Comparison of ENCODE assay signal across 2 cellular contexts in the genomic region with DNA sequence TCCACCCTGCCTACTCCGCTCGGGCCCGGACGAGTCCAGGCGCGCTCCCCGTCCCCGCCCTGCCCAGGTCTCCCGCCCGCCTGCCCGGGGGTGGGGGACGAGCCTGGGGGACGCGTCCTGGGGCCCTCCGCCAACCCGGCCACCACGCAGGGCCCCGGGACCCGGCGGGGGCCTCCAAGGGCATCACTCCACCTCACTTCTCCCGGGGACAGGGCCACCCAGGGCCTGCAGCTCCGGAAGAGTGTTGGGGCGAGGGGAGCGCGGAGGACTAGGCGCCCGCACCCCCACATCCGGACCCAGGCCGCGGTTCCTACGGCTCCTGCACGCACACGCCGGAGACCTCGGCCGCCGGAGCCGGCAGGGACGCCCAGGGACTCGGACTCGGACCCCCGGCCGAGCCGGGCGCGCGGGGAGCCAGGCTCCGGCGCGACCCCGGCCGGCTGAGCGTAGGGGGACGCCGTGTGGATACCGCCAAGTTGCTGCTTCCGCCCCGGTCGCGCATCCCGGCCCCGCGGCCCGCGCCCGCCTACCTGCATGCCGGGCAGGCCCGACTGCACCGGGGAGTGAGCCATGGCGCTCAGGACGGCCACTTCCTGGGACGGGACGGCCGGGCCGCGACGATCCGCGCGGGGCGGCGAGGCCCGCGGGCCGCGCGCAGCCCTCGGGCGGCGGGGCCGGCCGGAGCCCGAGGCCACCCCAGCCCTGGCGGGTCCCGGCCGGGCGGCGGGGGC.
TF ChIP-seq lines count a peak whose summit lies in the region.

No MANE protein-coding gene starts in this region.

TF ChIP-seq in A549, 52 proteins besides CTCF, POLR2A, EP300 and RAD21:
- peak; percentile 53; the same call in 1 of the 2 replicates for TF ChIP-seq PHF8 (IDR thresholded peaks at IDR 0.05; ENCODE audit: borderline replicate concordance, low read depth)
- no peak for TF ChIP-seq NR3C1 (IDR thresholded peaks at IDR 0.05)
- TF ChIP-seq KDM1A (IDR thresholded peaks at IDR 0.05; ENCODE audit: low read depth), result no peak
- TF ChIP-seq, protein P1, sequence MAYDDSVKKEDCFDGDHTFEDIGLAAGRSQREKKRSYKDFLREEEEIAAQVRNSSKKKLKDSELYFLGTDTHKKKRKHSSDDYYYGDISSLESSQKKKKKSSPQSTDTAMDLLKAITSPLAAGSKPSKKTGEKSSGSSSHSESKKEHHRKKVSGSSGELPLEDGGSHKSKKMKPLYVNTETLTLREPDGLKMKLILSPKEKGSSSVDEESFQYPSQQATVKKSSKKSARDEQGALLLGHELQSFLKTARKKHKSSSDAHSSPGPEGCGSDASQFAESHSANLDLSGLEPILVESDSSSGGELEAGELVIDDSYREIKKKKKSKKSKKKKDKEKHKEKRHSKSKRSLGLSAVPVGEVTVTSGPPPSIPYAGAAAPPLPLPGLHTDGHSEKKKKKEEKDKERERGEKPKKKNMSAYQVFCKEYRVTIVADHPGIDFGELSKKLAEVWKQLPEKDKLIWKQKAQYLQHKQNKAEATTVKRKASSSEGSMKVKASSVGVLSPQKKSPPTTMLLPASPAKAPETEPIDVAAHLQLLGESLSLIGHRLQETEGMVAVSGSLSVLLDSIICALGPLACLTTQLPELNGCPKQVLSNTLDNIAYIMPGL (CRISPR knock-in tag; IDR thresholded peaks at IDR 0.05; ENCODE audit: borderline replicate concordance), result no peak
- TF ChIP-seq, protein P2, sequence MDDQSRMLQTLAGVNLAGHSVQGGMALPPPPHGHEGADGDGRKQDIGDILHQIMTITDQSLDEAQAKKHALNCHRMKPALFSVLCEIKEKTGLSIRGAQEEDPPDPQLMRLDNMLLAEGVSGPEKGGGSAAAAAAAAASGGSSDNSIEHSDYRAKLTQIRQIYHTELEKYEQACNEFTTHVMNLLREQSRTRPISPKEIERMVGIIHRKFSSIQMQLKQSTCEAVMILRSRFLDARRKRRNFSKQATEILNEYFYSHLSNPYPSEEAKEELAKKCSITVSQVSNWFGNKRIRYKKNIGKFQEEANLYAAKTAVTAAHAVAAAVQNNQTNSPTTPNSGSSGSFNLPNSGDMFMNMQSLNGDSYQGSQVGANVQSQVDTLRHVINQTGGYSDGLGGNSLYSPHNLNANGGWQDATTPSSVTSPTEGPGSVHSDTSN (IDR thresholded peaks at IDR 0.05), result no peak
- no peak for TF ChIP-seq MAFK (IDR thresholded peaks at IDR 0.05; ENCODE audit: partially characterized antibody)

TF ChIP-seq in K562, 482 proteins besides CTCF, POLR2A, EP300 and RAD21 (continues in another document):
- TF ChIP-seq, protein P3, sequence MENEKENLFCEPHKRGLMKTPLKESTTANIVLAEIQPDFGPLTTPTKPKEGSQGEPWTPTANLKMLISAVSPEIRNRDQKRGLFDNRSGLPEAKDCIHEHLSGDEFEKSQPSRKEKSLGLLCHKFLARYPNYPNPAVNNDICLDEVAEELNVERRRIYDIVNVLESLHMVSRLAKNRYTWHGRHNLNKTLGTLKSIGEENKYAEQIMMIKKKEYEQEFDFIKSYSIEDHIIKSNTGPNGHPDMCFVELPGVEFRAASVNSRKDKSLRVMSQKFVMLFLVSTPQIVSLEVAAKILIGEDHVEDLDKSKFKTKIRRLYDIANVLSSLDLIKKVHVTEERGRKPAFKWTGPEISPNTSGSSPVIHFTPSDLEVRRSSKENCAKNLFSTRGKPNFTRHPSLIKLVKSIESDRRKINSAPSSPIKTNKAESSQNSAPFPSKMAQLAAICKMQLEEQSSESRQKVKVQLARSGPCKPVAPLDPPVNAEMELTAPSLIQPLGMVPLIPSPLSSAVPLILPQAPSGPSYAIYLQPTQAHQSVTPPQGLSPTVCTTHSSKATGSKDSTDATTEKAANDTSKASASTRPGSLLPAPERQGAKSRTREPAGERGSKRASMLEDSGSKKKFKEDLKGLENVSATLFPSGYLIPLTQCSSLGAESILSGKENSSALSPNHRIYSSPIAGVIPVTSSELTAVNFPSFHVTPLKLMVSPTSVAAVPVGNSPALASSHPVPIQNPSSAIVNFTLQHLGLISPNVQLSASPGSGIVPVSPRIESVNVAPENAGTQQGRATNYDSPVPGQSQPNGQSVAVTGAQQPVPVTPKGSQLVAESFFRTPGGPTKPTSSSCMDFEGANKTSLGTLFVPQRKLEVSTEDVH (IDR thresholded peaks at IDR 0.05; ENCODE audit: low read depth, partially characterized antibody), result no peak
- TF ChIP-seq ZNF212 (CRISPR knock-in tag; IDR thresholded peaks at IDR 0.05) (no peak), SNIP1 (IDR thresholded peaks at IDR 0.05; ENCODE audit: low read depth) (no peak), CBFA2T2 (conservative IDR thresholded peaks at IDR 0.05) (no peak), PRMT5 (CRISPR knock-in tag; IDR thresholded peaks at IDR 0.05) (no peak), CSDE1 (IDR thresholded peaks at IDR 0.05) (no peak), NR2C2 (CRISPR knock-in tag; IDR thresholded peaks at IDR 0.05) (no peak), NR2C2 (tag; IDR thresholded peaks at IDR 0.05) (no peak), CREB1 (IDR thresholded peaks at IDR 0.05) (no peak), CREB1 (CRISPR knock-in tag; IDR thresholded peaks at IDR 0.05) (no peak), KDM2B (CRISPR knock-in tag; IDR thresholded peaks at IDR 0.05) (no peak), ZKSCAN1 (IDR thresholded peaks at IDR 0.05; ENCODE audit: low read depth, low read length) (no peak), TBP (optimal IDR thresholded peaks at IDR 0.05; ENCODE audit: low read depth, low read length) (no peak), RBFOX2 (IDR thresholded peaks at IDR 0.05; ENCODE audit: low read depth, low read length) (peak; percentile 80), MIER1 (IDR thresholded peaks at IDR 0.05; ENCODE audit: low read depth) (no peak), GABPA (tag; conservative IDR thresholded peaks at IDR 0.05; ENCODE audit: low read depth) (no peak)
- TF ChIP-seq, protein P4, sequence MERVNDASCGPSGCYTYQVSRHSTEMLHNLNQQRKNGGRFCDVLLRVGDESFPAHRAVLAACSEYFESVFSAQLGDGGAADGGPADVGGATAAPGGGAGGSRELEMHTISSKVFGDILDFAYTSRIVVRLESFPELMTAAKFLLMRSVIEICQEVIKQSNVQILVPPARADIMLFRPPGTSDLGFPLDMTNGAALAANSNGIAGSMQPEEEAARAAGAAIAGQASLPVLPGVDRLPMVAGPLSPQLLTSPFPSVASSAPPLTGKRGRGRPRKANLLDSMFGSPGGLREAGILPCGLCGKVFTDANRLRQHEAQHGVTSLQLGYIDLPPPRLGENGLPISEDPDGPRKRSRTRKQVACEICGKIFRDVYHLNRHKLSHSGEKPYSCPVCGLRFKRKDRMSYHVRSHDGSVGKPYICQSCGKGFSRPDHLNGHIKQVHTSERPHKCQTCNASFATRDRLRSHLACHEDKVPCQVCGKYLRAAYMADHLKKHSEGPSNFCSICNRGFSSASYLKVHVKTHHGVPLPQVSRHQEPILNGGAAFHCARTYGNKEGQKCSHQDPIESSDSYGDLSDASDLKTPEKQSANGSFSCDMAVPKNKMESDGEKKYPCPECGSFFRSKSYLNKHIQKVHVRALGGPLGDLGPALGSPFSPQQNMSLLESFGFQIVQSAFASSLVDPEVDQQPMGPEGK (CRISPR knock-in tag; IDR thresholded peaks at IDR 0.05; ENCODE audit: borderline replicate concordance), result no peak
- TF ChIP-seq, protein P5, sequence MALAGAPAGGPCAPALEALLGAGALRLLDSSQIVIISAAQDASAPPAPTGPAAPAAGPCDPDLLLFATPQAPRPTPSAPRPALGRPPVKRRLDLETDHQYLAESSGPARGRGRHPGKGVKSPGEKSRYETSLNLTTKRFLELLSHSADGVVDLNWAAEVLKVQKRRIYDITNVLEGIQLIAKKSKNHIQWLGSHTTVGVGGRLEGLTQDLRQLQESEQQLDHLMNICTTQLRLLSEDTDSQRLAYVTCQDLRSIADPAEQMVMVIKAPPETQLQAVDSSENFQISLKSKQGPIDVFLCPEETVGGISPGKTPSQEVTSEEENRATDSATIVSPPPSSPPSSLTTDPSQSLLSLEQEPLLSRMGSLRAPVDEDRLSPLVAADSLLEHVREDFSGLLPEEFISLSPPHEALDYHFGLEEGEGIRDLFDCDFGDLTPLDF (CRISPR knock-in tag; IDR thresholded peaks at IDR 0.05), result no peak
- TF ChIP-seq, protein P6, sequence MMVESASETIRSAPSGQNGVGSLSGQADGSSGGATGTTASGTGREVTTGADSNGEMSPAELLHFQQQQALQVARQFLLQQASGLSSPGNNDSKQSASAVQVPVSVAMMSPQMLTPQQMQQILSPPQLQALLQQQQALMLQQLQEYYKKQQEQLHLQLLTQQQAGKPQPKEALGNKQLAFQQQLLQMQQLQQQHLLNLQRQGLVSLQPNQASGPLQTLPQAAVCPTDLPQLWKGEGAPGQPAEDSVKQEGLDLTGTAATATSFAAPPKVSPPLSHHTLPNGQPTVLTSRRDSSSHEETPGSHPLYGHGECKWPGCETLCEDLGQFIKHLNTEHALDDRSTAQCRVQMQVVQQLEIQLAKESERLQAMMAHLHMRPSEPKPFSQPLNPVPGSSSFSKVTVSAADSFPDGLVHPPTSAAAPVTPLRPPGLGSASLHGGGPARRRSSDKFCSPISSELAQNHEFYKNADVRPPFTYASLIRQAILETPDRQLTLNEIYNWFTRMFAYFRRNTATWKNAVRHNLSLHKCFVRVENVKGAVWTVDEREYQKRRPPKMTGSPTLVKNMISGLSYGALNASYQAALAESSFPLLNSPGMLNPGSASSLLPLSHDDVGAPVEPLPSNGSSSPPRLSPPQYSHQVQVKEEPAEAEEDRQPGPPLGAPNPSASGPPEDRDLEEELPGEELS (CRISPR knock-in tag; IDR thresholded peaks at IDR 0.05; ENCODE audit: borderline replicate concordance), result no peak
- TF ChIP-seq, protein P7, sequence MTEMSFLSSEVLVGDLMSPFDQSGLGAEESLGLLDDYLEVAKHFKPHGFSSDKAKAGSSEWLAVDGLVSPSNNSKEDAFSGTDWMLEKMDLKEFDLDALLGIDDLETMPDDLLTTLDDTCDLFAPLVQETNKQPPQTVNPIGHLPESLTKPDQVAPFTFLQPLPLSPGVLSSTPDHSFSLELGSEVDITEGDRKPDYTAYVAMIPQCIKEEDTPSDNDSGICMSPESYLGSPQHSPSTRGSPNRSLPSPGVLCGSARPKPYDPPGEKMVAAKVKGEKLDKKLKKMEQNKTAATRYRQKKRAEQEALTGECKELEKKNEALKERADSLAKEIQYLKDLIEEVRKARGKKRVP (CRISPR knock-in tag; IDR thresholded peaks at IDR 0.05), result no peak
- TF ChIP-seq, protein P8, sequence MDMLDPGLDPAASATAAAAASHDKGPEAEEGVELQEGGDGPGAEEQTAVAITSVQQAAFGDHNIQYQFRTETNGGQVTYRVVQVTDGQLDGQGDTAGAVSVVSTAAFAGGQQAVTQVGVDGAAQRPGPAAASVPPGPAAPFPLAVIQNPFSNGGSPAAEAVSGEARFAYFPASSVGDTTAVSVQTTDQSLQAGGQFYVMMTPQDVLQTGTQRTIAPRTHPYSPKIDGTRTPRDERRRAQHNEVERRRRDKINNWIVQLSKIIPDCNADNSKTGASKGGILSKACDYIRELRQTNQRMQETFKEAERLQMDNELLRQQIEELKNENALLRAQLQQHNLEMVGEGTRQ (CRISPR knock-in tag; IDR thresholded peaks at IDR 0.05), result no peak
- TF ChIP-seq, protein P9, sequence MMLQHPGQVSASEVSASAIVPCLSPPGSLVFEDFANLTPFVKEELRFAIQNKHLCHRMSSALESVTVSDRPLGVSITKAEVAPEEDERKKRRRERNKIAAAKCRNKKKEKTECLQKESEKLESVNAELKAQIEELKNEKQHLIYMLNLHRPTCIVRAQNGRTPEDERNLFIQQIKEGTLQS (IDR thresholded peaks at IDR 0.05), result no peak
- TF ChIP-seq, protein P9 (CRISPR knock-in tag; conservative IDR thresholded peaks at IDR 0.05), result no peak
- TF ChIP-seq, protein P10, sequence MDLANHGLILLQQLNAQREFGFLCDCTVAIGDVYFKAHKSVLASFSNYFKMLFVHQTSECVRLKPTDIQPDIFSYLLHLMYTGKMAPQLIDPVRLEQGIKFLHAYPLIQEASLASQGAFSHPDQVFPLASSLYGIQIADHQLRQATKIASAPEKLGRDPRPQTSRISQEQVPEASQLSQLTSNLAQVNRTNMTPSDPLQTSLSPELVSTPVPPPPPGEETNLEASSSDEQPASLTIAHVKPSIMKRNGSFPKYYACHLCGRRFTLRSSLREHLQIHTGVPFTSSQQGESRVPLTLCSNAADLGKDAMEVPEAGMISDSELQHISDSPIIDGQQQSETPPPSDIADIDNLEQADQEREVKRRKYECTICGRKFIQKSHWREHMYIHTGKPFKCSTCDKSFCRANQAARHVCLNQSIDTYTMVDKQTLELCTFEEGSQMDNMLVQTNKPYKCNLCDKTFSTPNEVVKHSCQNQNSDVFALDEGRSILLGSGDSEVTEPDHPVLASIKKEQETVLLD (IDR thresholded peaks at IDR 0.05), result no peak
- TF ChIP-seq, protein P11, sequence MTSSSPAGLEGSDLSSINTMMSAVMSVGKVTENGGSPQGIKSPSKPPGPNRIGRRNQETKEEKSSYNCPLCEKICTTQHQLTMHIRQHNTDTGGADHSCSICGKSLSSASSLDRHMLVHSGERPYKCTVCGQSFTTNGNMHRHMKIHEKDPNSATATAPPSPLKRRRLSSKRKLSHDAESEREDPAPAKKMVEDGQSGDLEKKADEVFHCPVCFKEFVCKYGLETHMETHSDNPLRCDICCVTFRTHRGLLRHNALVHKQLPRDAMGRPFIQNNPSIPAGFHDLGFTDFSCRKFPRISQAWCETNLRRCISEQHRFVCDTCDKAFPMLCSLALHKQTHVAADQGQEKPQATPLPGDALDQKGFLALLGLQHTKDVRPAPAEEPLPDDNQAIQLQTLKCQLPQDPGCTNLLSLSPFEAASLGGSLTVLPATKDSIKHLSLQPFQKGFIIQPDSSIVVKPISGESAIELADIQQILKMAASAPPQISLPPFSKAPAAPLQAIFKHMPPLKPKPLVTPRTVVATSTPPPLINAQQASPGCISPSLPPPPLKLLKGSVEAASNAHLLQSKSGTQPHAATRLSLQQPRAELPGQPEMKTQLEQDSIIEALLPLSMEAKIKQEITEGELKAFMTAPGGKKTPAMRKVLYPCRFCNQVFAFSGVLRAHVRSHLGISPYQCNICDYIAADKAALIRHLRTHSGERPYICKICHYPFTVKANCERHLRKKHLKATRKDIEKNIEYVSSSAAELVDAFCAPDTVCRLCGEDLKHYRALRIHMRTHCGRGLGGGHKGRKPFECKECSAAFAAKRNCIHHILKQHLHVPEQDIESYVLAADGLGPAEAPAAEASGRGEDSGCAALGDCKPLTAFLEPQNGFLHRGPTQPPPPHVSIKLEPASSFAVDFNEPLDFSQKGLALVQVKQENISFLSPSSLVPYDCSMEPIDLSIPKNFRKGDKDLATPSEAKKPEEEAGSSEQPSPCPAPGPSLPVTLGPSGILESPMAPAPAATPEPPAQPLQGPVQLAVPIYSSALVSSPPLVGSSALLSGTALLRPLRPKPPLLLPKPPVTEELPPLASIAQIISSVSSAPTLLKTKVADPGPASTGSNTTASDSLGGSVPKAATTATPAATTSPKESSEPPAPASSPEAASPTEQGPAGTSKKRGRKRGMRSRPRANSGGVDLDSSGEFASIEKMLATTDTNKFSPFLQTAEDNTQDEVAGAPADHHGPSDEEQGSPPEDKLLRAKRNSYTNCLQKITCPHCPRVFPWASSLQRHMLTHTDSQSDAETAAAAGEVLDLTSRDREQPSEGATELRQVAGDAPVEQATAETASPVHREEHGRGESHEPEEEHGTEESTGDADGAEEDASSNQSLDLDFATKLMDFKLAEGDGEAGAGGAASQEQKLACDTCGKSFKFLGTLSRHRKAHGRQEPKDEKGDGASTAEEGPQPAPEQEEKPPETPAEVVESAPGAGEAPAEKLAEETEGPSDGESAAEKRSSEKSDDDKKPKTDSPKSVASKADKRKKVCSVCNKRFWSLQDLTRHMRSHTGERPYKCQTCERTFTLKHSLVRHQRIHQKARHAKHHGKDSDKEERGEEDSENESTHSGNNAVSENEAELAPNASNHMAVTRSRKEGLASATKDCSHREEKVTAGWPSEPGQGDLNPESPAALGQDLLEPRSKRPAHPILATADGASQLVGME (CRISPR knock-in tag; IDR thresholded peaks at IDR 0.05), result no peak
